8 cellular contexts compared by ENCODE assay signal in genomic region chr18:45775241-45775676, GRCh38. TPM values are rescaled to one million over a fixed set of nuclear protein-coding genes. Genes with fewer than 3 reads are reported as not detected.
DNase-seq lines count a peak whose midpoint lies in the region; ATAC-seq and TF ChIP-seq lines count a peak whose summit lies in the region.

No MANE protein-coding gene starts in this region.

- H3K36me3 Mint-ChIP-seq in T-helper 2 cell treated with Interferon-gamma antibody and Interleukin-4, amounts not matched to agents 5 μg/mL and 100 μg/mL, for 36 hours (ENCODE audit: low read depth): peaks cover 2% of the 10 kb centered on the region

- no peak overlapping the region for H3K27ac Mint-ChIP-seq in T-helper 2 cell treated with Interferon-gamma antibody and Interleukin-4, amounts not matched to agents 5 μg/mL and 100 μg/mL, for 36 hours

- DNase-seq in GM12864 (ENCODE audit: low read depth) (peak; percentile 55), astrocyte of the spinal cord (ENCODE audit: low read depth, low spot score) (peak; percentile 78), A172 (ENCODE audit: low spot score) (no peak)
- DNase-seq in T-helper 2 cell treated with Interferon-gamma antibody and Interleukin-4, amounts not matched to agents 5 μg/mL and 100 μg/mL, for 36 hours (ENCODE audit: low spot score): peak; percentile 40

- peaks cover 60% of the 10 kb centered on the region for H3K27me3 Mint-ChIP-seq in T-helper 2 cell treated with Interferon-gamma antibody and Interleukin-4, amounts not matched to agents 5 μg/mL and 100 μg/mL, for 36 hours (ENCODE audit: low read depth)

- no peak for TF ChIP-seq CTCF in GM12864 (IDR thresholded peaks at IDR 0.05; ENCODE audit: low read depth, low read length, missing control alignments)
- TF ChIP-seq CTCF in astrocyte of the spinal cord (IDR thresholded peaks at IDR 0.05; ENCODE audit: low read depth, low read length): no peak

- peak overlapping the region; percentile 78 for H3K9ac ChIP-seq in iPS-15b (ENCODE audit: low read depth, low read length)
- peak overlapping the region; percentile 65 to 84 (median 71) for H3K9ac ChIP-seq in skeletal muscle tissue (ENCODE audit: low read depth in 1 of 3, low read length in 3 of 3)

- H3K4me3 ChIP-seq in GM12864 (ENCODE audit: low read depth, low read length): peak overlapping the region; percentile 66
- peak overlapping the region; percentile 46 for H3K4me3 ChIP-seq in astrocyte of the spinal cord (ENCODE audit: low read depth, low read length)
- peak overlapping the region; percentile 65 for H3K4me3 ChIP-seq in iPS-15b (ENCODE audit: low read depth, low read length)
- peak overlapping the region; percentile 79 to 88 (median 81) for H3K4me3 ChIP-seq in skeletal muscle tissue (ENCODE audit: low read length in 3 of 3)

- in situ Hi-C loops in astrocyte of the spinal cord (cut with HindIII; ENCODE audit: low sequenced_read_pairs): no loop called here

- H3K4me1 ChIP-seq in iPS-15b (ENCODE audit: control insufficient read depth, insufficient read depth, low read length) (no peaks in the 10 kb centered on the region), skeletal muscle tissue (ENCODE audit: control insufficient read depth in 3 of 3, insufficient read depth in 3 of 3, low read length in 3 of 3) (peaks cover 3 to 7% (median 5%) of the 10 kb centered on the region in 3 donors)

- H3K9me3 Mint-ChIP-seq in T-helper 2 cell treated with Interferon-gamma antibody and Interleukin-4, amounts not matched to agents 5 μg/mL and 100 μg/mL, for 36 hours: no peaks in the 10 kb centered on the region

- H3K27me3 ChIP-seq in iPS-15b (ENCODE audit: control insufficient read depth, insufficient read depth, low read length): peaks cover 5% of the 10 kb centered on the region
- peaks cover 0 to 4% (median 3%) of the 10 kb centered on the region in 3 donors for H3K27me3 ChIP-seq in skeletal muscle tissue (ENCODE audit: control insufficient read depth in 3 of 3, insufficient read depth in 3 of 3, low read length in 3 of 3)

- peak overlapping the region; percentile 54 for H3K27ac ChIP-seq in skeletal muscle tissue (ENCODE audit: low read depth, low read length)

- no peaks in the 10 kb centered on the region for H3K9me3 ChIP-seq in iPS-15b (ENCODE audit: control insufficient read depth, insufficient read depth, low read length)
- no peaks in the 10 kb centered on the region for H3K9me3 ChIP-seq in skeletal muscle tissue (ENCODE audit: control insufficient read depth in 3 of 3, low read length in 3 of 3)

- H3K36me3 ChIP-seq in iPS-15b (ENCODE audit: control insufficient read depth, insufficient read depth, low read length) (no peaks in the 10 kb centered on the region), skeletal muscle tissue (ENCODE audit: control insufficient read depth in 3 of 3, insufficient read depth in 3 of 3, low read length in 3 of 3) (no peaks in the 10 kb centered on the region)

- peak; percentile 81 for ATAC-seq in HG02852 (IDR thresholded peaks at IDR 0.05; ENCODE audit: unreplicated experiment)
- ATAC-seq in HG03025 (IDR thresholded peaks at IDR 0.05; ENCODE audit: low FRiP score, unreplicated experiment): no peak

- H3K4me3 Mint-ChIP-seq in T-helper 2 cell treated with Interferon-gamma antibody and Interleukin-4, amounts not matched to agents 5 μg/mL and 100 μg/mL, for 36 hours: peak overlapping the region; percentile 76

- peaks cover 23% of the 10 kb centered on the region for H3K4me1 Mint-ChIP-seq in T-helper 2 cell treated with Interferon-gamma antibody and Interleukin-4, amounts not matched to agents 5 μg/mL and 100 μg/mL, for 36 hours (ENCODE audit: low read depth)

RNA-seq across cellular contexts. Expression of gene SIGLEC15, which starts 50.2 kb away (rescaled TPM):
- total RNA-seq in skeletal muscle tissue: not detected
- total RNA-seq in A172 (2014; rRNA removed; shearing (Covaris generic)): 0.07 and 0.12 TPM in 2 replicates

RNA-seq across cellular contexts. Expression of gene SLC14A1, which starts 51.3 kb away (rescaled TPM):
- total RNA-seq in skeletal muscle tissue: 14.6 TPM
- total RNA-seq in A172 (2014; rRNA removed; shearing (Covaris generic)): 1.6 TPM in 1 of 2 replicates, not detected in the other
